In genomic region chr6:149651056-149651455, GRCh38 we compare ENCODE assay signal across 16 cellular contexts.
"Had no signal": no experiment of that assay in that cellular context is flagged by ENCODE, and none has a peak within 500 bp of the region (broad histone marks: within the 10 kb centered on the region; RNA-seq: fewer than 3 reads in every experiment).

No MANE protein-coding gene starts in this region.

- DNase-seq: activated CD4-positive, alpha-beta T cell treated with anti-CD3 and anti-CD28 coated beads, Interleukin-2, amount 50 U/mL, for 48 hours; activated CD4-positive, CD25-positive, alpha-beta regulatory T cell treated with anti-CD3 and anti-CD28 coated beads, Interleukin-2, amount 50 U/mL, for 72 hours; activated naive CD4-positive, alpha-beta T cell treated with anti-CD3 and anti-CD28 coated beads, Interleukin-2, amount 10 ng/mL, durations not matched to agents 7 days and 5 days; endodermal cell; heart right ventricle; left colon; lower lobe of right lung; sigmoid colon; spleen; stomach; testis; upper lobe of left lung had no signal

- H3K4me3 Mint-ChIP-seq: activated naive CD4-positive, alpha-beta T cell treated with anti-CD3 and anti-CD28 coated beads, Interleukin-2, amount 10 ng/mL, durations not matched to agents 7 days and 5 days; endodermal cell; mesothelial cell of epicardium had no signal

- H3K9me3 Mint-ChIP-seq: activated naive CD4-positive, alpha-beta T cell treated with anti-CD3 and anti-CD28 coated beads, Interleukin-2, amount 10 ng/mL, durations not matched to agents 7 days and 5 days; endodermal cell had no signal

- H3K27me3 Mint-ChIP-seq: activated naive CD4-positive, alpha-beta T cell treated with anti-CD3 and anti-CD28 coated beads, Interleukin-2, amount 10 ng/mL, durations not matched to agents 7 days and 5 days had no signal

- ATAC-seq: heart right ventricle, left colon, lower lobe of right lung had no signal

- H3K27ac Mint-ChIP-seq: activated naive CD4-positive, alpha-beta T cell treated with anti-CD3 and anti-CD28 coated beads, Interleukin-2, amount 10 ng/mL, durations not matched to agents 7 days and 5 days; endodermal cell; mesothelial cell of epicardium had no signal

- FAIRE-seq: astrocyte, bronchial epithelial cell, frontal cortex had no signal
